ENCODE assay signal across 21 cellular contexts in genomic region chr1:180278193-180278556, GRCh38. TPM values are rescaled to one million over a fixed set of nuclear protein-coding genes. Genes with fewer than 3 reads are reported as not detected.
"Had no signal": no experiment of that assay in that cellular context is flagged by ENCODE, and none has a peak within 500 bp of the region (broad histone marks: within the 10 kb centered on the region; RNA-seq: fewer than 3 reads in every experiment).

No MANE protein-coding gene starts in this region.

- H3K27me3 ChIP-seq: ascending aorta, right atrium auricular region, upper lobe of right lung had no signal

- H3K4me1 ChIP-seq: ascending aorta, right atrium auricular region, upper lobe of right lung had no signal

- H3K4me1 Mint-ChIP-seq: activated naive CD4-positive, alpha-beta T cell treated with anti-CD3 and anti-CD28 coated beads, Interleukin-2, amount 10 ng/mL, durations not matched to agents 7 days and 5 days had no signal

- H3K27me3 Mint-ChIP-seq: activated naive CD4-positive, alpha-beta T cell treated with anti-CD3 and anti-CD28 coated beads, Interleukin-2, amount 10 ng/mL, durations not matched to agents 7 days and 5 days; progenitor cell of endocrine pancreas; stimulated activated naive B cell treated with anti-CD40 and anti-IgM and Interleukin-4, amounts not matched to agents 10 μg/mL and 1 μg/mL and 100 μg/mL, for 72 hours had no signal

- H3K36me3 ChIP-seq: right atrium auricular region, thoracic aorta had no signal

- H3K27ac Mint-ChIP-seq: activated naive CD4-positive, alpha-beta T cell treated with anti-CD3 and anti-CD28 coated beads, Interleukin-2, amount 10 ng/mL, durations not matched to agents 7 days and 5 days; progenitor cell of endocrine pancreas; stimulated activated naive B cell treated with anti-CD40 and anti-IgM and Interleukin-4, amounts not matched to agents 10 μg/mL and 1 μg/mL and 100 μg/mL, for 72 hours had no signal

- H3K9me3 Mint-ChIP-seq: activated naive CD4-positive, alpha-beta T cell treated with anti-CD3 and anti-CD28 coated beads, Interleukin-2, amount 10 ng/mL, durations not matched to agents 7 days and 5 days; nephron; stimulated activated naive B cell treated with anti-CD40 and anti-IgM and Interleukin-4, amounts not matched to agents 10 μg/mL and 1 μg/mL and 100 μg/mL, for 72 hours had no signal

- ATAC-seq: esophagus mucosa had no signal

- H3K4me3 ChIP-seq: ascending aorta, right atrium auricular region, skin epidermis, thoracic aorta, upper lobe of right lung had no signal

- H3K27ac ChIP-seq: ascending aorta, right atrium auricular region, thoracic aorta, upper lobe of right lung had no signal

- H3K4me3 Mint-ChIP-seq: activated naive CD4-positive, alpha-beta T cell treated with anti-CD3 and anti-CD28 coated beads, Interleukin-2, amount 10 ng/mL, durations not matched to agents 7 days and 5 days; stimulated activated naive B cell treated with anti-CD40 and anti-IgM and Interleukin-4, amounts not matched to agents 10 μg/mL and 1 μg/mL and 100 μg/mL, for 72 hours had no signal

- DNase-seq: activated CD4-positive, alpha-beta T cell treated with anti-CD3 and anti-CD28 coated beads for 1 hour; activated CD8-positive, alpha-beta memory T cell treated with anti-CD3 and anti-CD28 coated beads for 24 hours; activated CD8-positive, alpha-beta memory T cell treated with anti-CD3 and anti-CD28 coated beads, Interleukin-2, amount 50 U/mL, for 48 hours; activated effector memory CD4-positive, alpha-beta T cell treated with Interleukin-2 at 50 U/mL for 16 hours; activated naive CD4-positive, alpha-beta T cell treated with anti-CD3 and anti-CD28 coated beads, Interleukin-2, amount 10 ng/mL, durations not matched to agents 7 days and 5 days; activated T-cell treated with anti-CD3 and anti-CD28 coated beads, Interleukin-2, amount 50 U/mL, for 48 hours; cerebellar nuclear complex; cortex of kidney; effector CD4-positive, alpha-beta T cell; occipital lobe; stimulated activated CD4-positive, alpha-beta T cell treated with anti-CD3 and anti-CD28 coated beads, Interleukin-4, amount 100 ng/mL, for 1 hour; stimulated activated naive B cell treated with anti-CD40 and anti-IgM and Interleukin-4, amounts not matched to agents 10 μg/mL and 1 μg/mL and 100 μg/mL, for 72 hours; upper lobe of right lung had no signal

- H3K9me3 ChIP-seq: ascending aorta, right atrium auricular region, thoracic aorta, upper lobe of right lung had no signal

RNA-seq across cellular contexts. Expression of gene LHX4, which starts 48.1 kb away (rescaled TPM):
- total RNA-seq: ascending aorta; right atrium auricular region; T-helper 1 cell treated with Interleukin-12 subunit alpha and Interleukin-12 subunit beta and Interleukin-4 antibody, amounts not matched to agents 30 ng/mL and 1 ng/mL, for 36 hours; thoracic aorta; upper lobe of right lung had no signal
